Comparison of ENCODE assay signal across 11 cellular contexts in genomic region chr2:31136732-31137131, GRCh38. TPM values are rescaled to one million over a fixed set of nuclear protein-coding genes. Genes with fewer than 3 reads are reported as not detected.
A peak's percentile ranks its signal among the peaks of the same experiment; 100 is the strongest.
DNase-seq lines count a peak whose midpoint lies in the region; ATAC-seq, FAIRE-seq and TF ChIP-seq lines count a peak whose summit lies in the region.
"Had no signal": no experiment of that assay in that cellular context is flagged by ENCODE, and none has a peak within 500 bp of the region (broad histone marks: within the 10 kb centered on the region; RNA-seq: fewer than 3 reads in every experiment).

No MANE protein-coding gene starts in this region.

- POLR2A ChIA-PET in HepG2 (lab: Yijun Ruan, JAX), result no interaction called here

- no peak overlapping the region for H3K27ac Mint-ChIP-seq in activated T-helper 17 cell treated with anti-CD3 and anti-CD28 coated beads, Interleukin-2, amount 50 U/mL, for 72 hours

- peak overlapping the region; percentile 50 for H3K4me3 Mint-ChIP-seq in activated T-helper 17 cell treated with anti-CD3 and anti-CD28 coated beads, Interleukin-2, amount 50 U/mL, for 72 hours

- TF ChIP-seq CTCF in HepG2 (CRISPR knock-in tag; IDR thresholded peaks at IDR 0.05), result no peak
- no peak for TF ChIP-seq CTCF in right lobe of liver (IDR thresholded peaks at IDR 0.05)
- no peak for TF ChIP-seq CTCF in kidney epithelial cell (IDR thresholded peaks at IDR 0.05; ENCODE audit: insufficient read depth, low read length, poor library complexity, severe bottlenecking)
- TF ChIP-seq CTCF in upper lobe of left lung (IDR thresholded peaks at IDR 0.05), result no peak

- TF ChIP-seq EP300 in HepG2 (IDR thresholded peaks at IDR 0.05; ENCODE audit: low read depth in 2 of 2, low read length in 2 of 2) (no peak), HepG2 (CRISPR knock-in tag; IDR thresholded peaks at IDR 0.05; ENCODE audit: borderline replicate concordance) (no peak), upper lobe of left lung (IDR thresholded peaks at IDR 0.05) (no peak)

- H3K36me3 ChIP-seq in HepG2 (replicated peaks in 1 of 2; ENCODE audit: control insufficient read depth in 1 of 2, insufficient read depth in 2 of 2, low read length in 2 of 2) (no peaks in the 10 kb centered on the region), right lobe of liver (no peaks in the 10 kb centered on the region), kidney epithelial cell (ENCODE audit: control insufficient read depth, insufficient read depth, low read length) (no peaks in the 10 kb centered on the region), upper lobe of left lung (no peaks in the 10 kb centered on the region)

- intact Hi-C loops in HepG2 (cut with micrococcal nuclease; ENCODE audit: unreplicated experiment) (no loop called here), right lobe of liver (cut with DNase I) (no loop called here)

- no TSS peak for BruUV-seq in HepG2 (replicated peaks; lab: Mats Ljungman, UMichigan)

- H3K79me2 ChIP-seq in HepG2 (ENCODE audit: insufficient read depth, low read length), result no peaks in the 10 kb centered on the region

- no peaks in the 10 kb centered on the region for H4K20me1 ChIP-seq in HepG2 (ENCODE audit: insufficient read depth, low read length)

- H3K27me3 Mint-ChIP-seq in activated T-helper 17 cell treated with anti-CD3 and anti-CD28 coated beads, Interleukin-2, amount 50 U/mL, for 72 hours, result peaks cover 47% of the 10 kb centered on the region

- TF ChIP-seq POLR2A in HepG2 (IDR thresholded peaks at IDR 0.05; ENCODE audit: insufficient read depth in 1 of 2, low read depth in 2 of 2, low read length in 2 of 2) (no peak), right lobe of liver (IDR thresholded peaks at IDR 0.05) (no peak), upper lobe of left lung (IDR thresholded peaks at IDR 0.05) (no peak)

- H3K27ac ChIP-seq in HepG2 (ENCODE audit: extremely low read length, insufficient read depth, low read length), result no peak overlapping the region
- no peak overlapping the region for H3K27ac ChIP-seq in right lobe of liver
- H3K27ac ChIP-seq in upper lobe of left lung, result no peak overlapping the region

- in situ Hi-C loops in HepG2 (cut with HindIII; ENCODE audit: extremely low pct_ligation_motif_present, low pct_unique_long_range_greater_than_20kb), result no loop called here

- WGBS in HepG2 (ENCODE audit: low lambda C conversion rate), result 33% methylated on average over 10 of the region's 10 CpGs
- 44% methylated on average over 10 of the region's 10 CpGs for WGBS in right lobe of liver (ENCODE audit: insufficient coverage, low coverage, low lambda C conversion rate, missing lambda C conversion rate)
- WGBS in upper lobe of left lung, 2 donors, result 30 to 42% methylated on average over 10 of the region's 10 CpGs

- H3K4me1 ChIP-seq in HepG2 (ENCODE audit: insufficient read depth, low read length) (no peaks in the 10 kb centered on the region), right lobe of liver (peaks cover 0 to 11% (median 0%) of the 10 kb centered on the region in 4 donors), upper lobe of left lung (peaks cover 17 to 24% (median 20%) of the 10 kb centered on the region in 4 donors)

- H3K9ac ChIP-seq in HepG2 (ENCODE audit: insufficient read depth, low read depth, low read length), result no peak overlapping the region

- no peak overlapping the region for H3K4me2 ChIP-seq in HepG2 (ENCODE audit: low read depth, low read length)

- H3K27me3 ChIP-seq in HepG2 (ENCODE audit: control insufficient read depth in 1 of 2, insufficient read depth in 2 of 2, low read length in 2 of 2) (peaks cover 3 to 59% of the 10 kb centered on the region in 2 experiments; a peak in 4 of 5 replicates), right lobe of liver (peaks cover 4 to 26% of the 10 kb centered on the region in 2 donors), kidney epithelial cell (ENCODE audit: control insufficient read depth, insufficient read depth, low read length) (no peaks in the 10 kb centered on the region), upper lobe of left lung (peaks cover 0 to 17% (median 6%) of the 10 kb centered on the region in 4 donors)

- no peak for TF ChIP-seq RAD21 in HepG2 (CRISPR knock-in tag; IDR thresholded peaks at IDR 0.05)

- no peaks in the 10 kb centered on the region for H3K9me3 Mint-ChIP-seq in activated T-helper 17 cell treated with anti-CD3 and anti-CD28 coated beads, Interleukin-2, amount 50 U/mL, for 72 hours

- no peak overlapping the region for H2AFZ ChIP-seq in HepG2 (ENCODE audit: low read length)

- DNase-seq in HepG2 (ENCODE audit: low spot score) (no peak), right lobe of liver (no peak), kidney epithelial cell (ENCODE audit: low read depth) (no peak), upper lobe of left lung (no peak), COR-L47 (lab: John Stamatoyannopoulos, UW) (no peak), DMS153 treated with DMSO at 0.1 percent for 48 hours (lab: John Stamatoyannopoulos, UW; ENCODE audit: unreplicated experiment) (no peak)
- DNase-seq: activated T-cell treated with anti-CD3 and anti-CD28 coated beads for 4 hours, HCEC 1CT, NCI-H2171 had no signal

- ATAC-seq in HepG2 (no peak), right lobe of liver (no peak), upper lobe of left lung (ENCODE audit: low FRiP score in 2 of 2) (no peak), HG02759 (IDR thresholded peaks at IDR 0.05; ENCODE audit: unreplicated experiment) (no peak)
- ATAC-seq in activated T-helper 17 cell treated with anti-CD3 and anti-CD28 coated beads, Interleukin-2, amount 50 U/mL, for 72 hours (replicated peaks), result no peak

- no peaks in the 10 kb centered on the region for H3K36me3 Mint-ChIP-seq in activated T-helper 17 cell treated with anti-CD3 and anti-CD28 coated beads, Interleukin-2, amount 50 U/mL, for 72 hours (ENCODE audit: low read depth)

- CTCF ChIA-PET in HepG2 (lab: Yijun Ruan, JAX; ENCODE audit: low intra/inter-chr PET ratio, low total read pairs), result no interaction called here

- no peaks in the 10 kb centered on the region for H3K9me3 ChIP-seq in HepG2 (ENCODE audit: low read length)
- no peaks in the 10 kb centered on the region for H3K9me3 ChIP-seq in right lobe of liver
- no peaks in the 10 kb centered on the region for H3K9me3 ChIP-seq in upper lobe of left lung

- peaks cover 7% of the 10 kb centered on the region for H3K4me1 Mint-ChIP-seq in activated T-helper 17 cell treated with anti-CD3 and anti-CD28 coated beads, Interleukin-2, amount 50 U/mL, for 72 hours

- H3K4me3 ChIP-seq in HepG2 (replicated peaks in 1 of 3; ENCODE audit: insufficient read depth in 1 of 3, low read depth in 2 of 3, low read length in 3 of 3) (no peak overlapping the region), right lobe of liver (no peak overlapping the region), kidney epithelial cell (ENCODE audit: low read depth, low read length) (peak overlapping the region; percentile 75), upper lobe of left lung (peak overlapping the region in 3 of 4 donors; percentile 56 to 70 (median 66))

- no peak for FAIRE-seq in HepG2 (lab: Jason Lieb, UNC)

TF ChIP-seq in HepG2, 621 proteins besides CTCF, POLR2A, EP300 and RAD21:
- TF ChIP-seq ZKSCAN1 (IDR thresholded peaks at IDR 0.05; ENCODE audit: low read length) (peak; percentile 89), ZNF615 (CRISPR knock-in tag; IDR thresholded peaks at IDR 0.05; ENCODE audit: borderline replicate concordance) (no peak)

RNA-seq across cellular contexts. Expression of gene GALNT14, which starts 1.5 kb away (rescaled TPM):
- total RNA-seq in HepG2 (2016; rRNA removed; fragmentation: Illumina TruSeq; extraction: Trizol), result not detected in 2 replicates
- total RNA-seq in HepG2 (2016; cell fraction: cytosol; rRNA removed; fragmentation: Illumina TruSeq; extraction: Trizol; ENCODE audit: low read depth), result not detected in 2 replicates
- total RNA-seq in HepG2 (2016; cell fraction: insoluble cytoplasmic fraction; rRNA removed; fragmentation: Illumina TruSeq; extraction: Trizol), result not detected in 2 replicates
- total RNA-seq in HepG2 (2016; cell fraction: membrane; rRNA removed; fragmentation: Illumina TruSeq; extraction: Trizol), result not detected in 2 replicates
- not detected in 2 replicates for total RNA-seq in HepG2 (2016; cell fraction: nucleus; rRNA removed; fragmentation: Illumina TruSeq; extraction: Trizol)
- polyA plus RNA-seq in HepG2 (2011; rRNA removed), result not detected in 2 replicates
- polyA plus RNA-seq in HepG2 (2011; cell fraction: cytosol; rRNA removed), result not detected in 2 replicates
- polyA plus RNA-seq in HepG2 (2011; cell fraction: nucleus; rRNA removed), result not detected in 2 replicates
- not detected in 2 replicates for polyA plus RNA-seq in HepG2 (2012)
- not detected in 2 replicates for polyA plus RNA-seq in HepG2 (2016; cell fraction: cytosol; fragmentation: Illumina TruSeq; extraction: Trizol; ENCODE audit: low read depth)
- polyA plus RNA-seq in HepG2 (2016; cell fraction: insoluble cytoplasmic fraction; fragmentation: Illumina TruSeq; extraction: Trizol; ENCODE audit: low read depth), result not detected in 2 replicates
- polyA plus RNA-seq in HepG2 (2016; cell fraction: membrane; fragmentation: Illumina TruSeq; extraction: Trizol; ENCODE audit: low read depth), result not detected in 2 replicates
- polyA plus RNA-seq in HepG2 (2016; cell fraction: nucleus; fragmentation: Illumina TruSeq; extraction: Trizol; ENCODE audit: insufficient read depth, low read depth), result not detected in 2 replicates
- polyA minus RNA-seq in HepG2 (2011; rRNA and poly(A)+ RNA removed; ENCODE audit: low replicate concordance), result 0.26 TPM in 1 of 2 replicates, not detected in the other
- polyA minus RNA-seq in HepG2 (2011; cell fraction: cytosol; rRNA and poly(A)+ RNA removed), result not detected in 2 replicates
- not detected in 2 replicates for polyA minus RNA-seq in HepG2 (2011; cell fraction: nucleus; rRNA and poly(A)+ RNA removed)
- 1 to 10 TPM in 3 of 6 experiments, under 1 TPM in 3; 0.37 to 2.8 (median 1.0) TPM for total RNA-seq in right lobe of liver
- under 1 TPM in 1 of 2 donors, not detected in 1; 0.52 TPM for total RNA-seq in activated T-helper 17 cell treated with anti-CD3 and anti-CD28 coated beads, Interleukin-2, amount 50 U/mL, for 72 hours
- total RNA-seq in kidney epithelial cell, result 47.3 and 54.6 TPM in 2 replicates
- total RNA-seq in upper lobe of left lung, result 1 to 10 TPM in 4 of 6 donors, under 1 TPM in 1, not detected in 1; 0.98 to 2.6 (median 1.4) TPM

Comparison
In these comparisons a context has a peak if more than half of its experiments do, and no peak if none do; other contexts are left out.
1. H3K4me3 ChIP-seq: peak in kidney epithelial cell (single experiment) and upper lobe of left lung (3 of 4); none in HepG2 (0 of 3) and right lobe of liver (0 of 3).
2. RNA of gene GALNT14, which starts 1.5 kb away (total RNA-seq): 47.3 to 54.6 TPM in kidney epithelial cell; 0.98 to 2.6 TPM in upper lobe of left lung, 0.37 to 2.8 TPM in right lobe of liver, 0.52 TPM in activated T-helper 17 cell treated with anti-CD3 and anti-CD28 coated beads, Interleukin-2, amount 50 U/mL, for 72 hours and not detected in HepG2; every median in the first group is over 10 times any median in the second.